10 cellular contexts compared by ENCODE assay signal in genomic region chr14:77111021-77111420, GRCh38. TPM values are rescaled to one million over a fixed set of nuclear protein-coding genes. Genes with fewer than 3 reads are reported as not detected.
A peak's percentile ranks its signal among the peaks of the same experiment; 100 is the strongest.
DNase-seq lines count a peak whose midpoint lies in the region; ATAC-seq and TF ChIP-seq lines count a peak whose summit lies in the region.
"Had no signal": no experiment of that assay in that cellular context is flagged by ENCODE, and none has a peak within 500 bp of the region (broad histone marks: within the 10 kb centered on the region; RNA-seq: fewer than 3 reads in every experiment).

No MANE protein-coding gene starts in this region.

- H3K36me3 Mint-ChIP-seq in activated T-helper 2 cell treated with anti-CD3 and anti-CD28 coated beads, Interferon-gamma antibody, Interleukin-2, Interleukin-4, amounts not matched to agents 10 μg/mL and 5 μg/mL and 100 μg/mL, durations not matched to agents 14 hours and 24 hours and 36 hours (ENCODE audit: low read depth), result peaks cover 49% of the 10 kb centered on the region

- intact Hi-C loops in activated T-helper 2 cell treated with anti-CD3 and anti-CD28 coated beads, Interferon-gamma antibody, Interleukin-2, Interleukin-4, amounts not matched to agents 10 μg/mL and 5 μg/mL and 100 μg/mL, durations not matched to agents 14 hours and 24 hours and 36 hours (cut with micrococcal nuclease), result no loop called here

- H3K4me3 Mint-ChIP-seq in activated T-helper 2 cell treated with anti-CD3 and anti-CD28 coated beads, Interferon-gamma antibody, Interleukin-2, Interleukin-4, amounts not matched to agents 10 μg/mL and 5 μg/mL and 100 μg/mL, durations not matched to agents 14 hours and 24 hours and 36 hours (ENCODE audit: low read depth), result no peak overlapping the region
- H3K4me3 Mint-ChIP-seq: IgD-negative memory B cell had no signal

- no peaks in the 10 kb centered on the region for H3K9me3 Mint-ChIP-seq in activated T-helper 2 cell treated with anti-CD3 and anti-CD28 coated beads, Interferon-gamma antibody, Interleukin-2, Interleukin-4, amounts not matched to agents 10 μg/mL and 5 μg/mL and 100 μg/mL, durations not matched to agents 14 hours and 24 hours and 36 hours
- H3K9me3 Mint-ChIP-seq: IgD-negative memory B cell had no signal

- TF ChIP-seq CTCF in fibroblast of the aortic adventitia (IDR thresholded peaks at IDR 0.05; ENCODE audit: insufficient read depth, low read length) (no peak), tibial nerve (IDR thresholded peaks at IDR 0.05) (no peak)

- H3K9me3 ChIP-seq in muscle layer of duodenum (ENCODE audit: control insufficient read depth in 1 of 2, low read length in 2 of 2) (no peaks in the 10 kb centered on the region), tibial nerve (no peaks in the 10 kb centered on the region)

- H3K36me3 ChIP-seq in muscle layer of duodenum (ENCODE audit: control insufficient read depth in 1 of 2, insufficient read depth in 2 of 2, low read length in 2 of 2) (peaks cover 32 to 51% of the 10 kb centered on the region in 2 donors), tibial nerve (peaks cover 11 to 65% (median 11%) of the 10 kb centered on the region in 3 donors)

- 21 to 29% methylated on average over 5 of the region's 5 CpGs for WGBS in tibial nerve, 2 donors

- no peaks in the 10 kb centered on the region for H3K4me1 Mint-ChIP-seq in activated T-helper 2 cell treated with anti-CD3 and anti-CD28 coated beads, Interferon-gamma antibody, Interleukin-2, Interleukin-4, amounts not matched to agents 10 μg/mL and 5 μg/mL and 100 μg/mL, durations not matched to agents 14 hours and 24 hours and 36 hours (ENCODE audit: low read depth)

- H3K27me3 ChIP-seq in muscle layer of duodenum (ENCODE audit: low read depth, low read length) (no peaks in the 10 kb centered on the region), tibial nerve (no peaks in the 10 kb centered on the region)

- DNase-seq in fibroblast of the aortic adventitia (ENCODE audit: low read depth) (peak; percentile 30), tibial nerve (ENCODE audit: low spot score in 2 of 2) (no peak)
- DNase-seq in activated effector memory CD4-positive, alpha-beta T cell treated with anti-CD3 and anti-CD28 coated beads, Interleukin-2, amount 50 U/mL, for 16 hours, result no peak
- DNase-seq in activated T-helper 2 cell treated with anti-CD3 and anti-CD28 coated beads, Interferon-gamma antibody, Interleukin-2, Interleukin-4, amounts not matched to agents 10 μg/mL and 5 μg/mL and 100 μg/mL, durations not matched to agents 14 hours and 24 hours and 36 hours (ENCODE audit: low spot score), result no peak
- DNase-seq: NCI-H2227 treated with DMSO at 0.1 percent for 48 hours had no signal

- no peak overlapping the region for H3K27ac Mint-ChIP-seq in activated T-helper 2 cell treated with anti-CD3 and anti-CD28 coated beads, Interferon-gamma antibody, Interleukin-2, Interleukin-4, amounts not matched to agents 10 μg/mL and 5 μg/mL and 100 μg/mL, durations not matched to agents 14 hours and 24 hours and 36 hours

- ATAC-seq in HG02870 (IDR thresholded peaks at IDR 0.05; ENCODE audit: unreplicated experiment) (no peak), GM19397 (IDR thresholded peaks at IDR 0.05; ENCODE audit: unreplicated experiment) (no peak)

- H3K27me3 Mint-ChIP-seq in activated T-helper 2 cell treated with anti-CD3 and anti-CD28 coated beads, Interferon-gamma antibody, Interleukin-2, Interleukin-4, amounts not matched to agents 10 μg/mL and 5 μg/mL and 100 μg/mL, durations not matched to agents 14 hours and 24 hours and 36 hours (ENCODE audit: low read depth), result no peaks in the 10 kb centered on the region
- H3K27me3 Mint-ChIP-seq: IgD-negative memory B cell had no signal

- peak in 1 of 2 donors; percentile 91 for TF ChIP-seq EP300 in tibial nerve (IDR thresholded peaks at IDR 0.05)

- TF ChIP-seq POLR2A in tibial nerve (IDR thresholded peaks at IDR 0.05), result peak; percentile 12 to 35

- H3K4me3 ChIP-seq in fibroblast of the aortic adventitia (ENCODE audit: low read depth, low read length), result no peak overlapping the region
- no peak overlapping the region for H3K4me3 ChIP-seq in muscle layer of duodenum (ENCODE audit: low read depth in 1 of 2, low read length in 2 of 2)
- peak overlapping the region in 1 of 4 donors; percentile 5 for H3K4me3 ChIP-seq in tibial nerve

- H3K27ac ChIP-seq in angular gyrus (ENCODE audit: low read depth, low read length) (peak overlapping the region; percentile 72), muscle layer of duodenum (ENCODE audit: low read length) (peak overlapping the region; percentile 74), tibial nerve (peak overlapping the region; percentile 58 to 100 (median 84))

- peaks cover 4 to 34% of the 10 kb centered on the region in 2 donors for H3K4me1 ChIP-seq in muscle layer of duodenum (ENCODE audit: control insufficient read depth in 1 of 2, insufficient read depth in 2 of 2, low read length in 2 of 2)
- H3K4me1 ChIP-seq in tibial nerve, result peaks cover 0 to 73% (median 30%) of the 10 kb centered on the region in 4 donors

RNA-seq across cellular contexts. Expression of gene CIPC, which starts 13.0 kb away (rescaled TPM):
- total RNA-seq in fibroblast of the aortic adventitia (ENCODE audit: low replicate concordance), result 5.2 and 13.9 TPM in 2 replicates
- total RNA-seq in tibial nerve, result 10 to 100 TPM; 38.1 to 76.7 (median 41.5) TPM
- 10.9 and 11.3 TPM in 2 replicates for total RNA-seq in activated T-helper 2 cell treated with anti-CD3 and anti-CD28 coated beads, Interferon-gamma antibody, Interleukin-2, Interleukin-4, amounts not matched to agents 10 μg/mL and 5 μg/mL and 100 μg/mL, durations not matched to agents 14 hours and 24 hours and 36 hours

RNA-seq across cellular contexts. Expression of gene ZDHHC22, which starts 30.6 kb away (rescaled TPM):
- total RNA-seq in fibroblast of the aortic adventitia (ENCODE audit: low replicate concordance), result not detected in 2 replicates
- not detected for total RNA-seq in tibial nerve
- not detected in 2 replicates for total RNA-seq in activated T-helper 2 cell treated with anti-CD3 and anti-CD28 coated beads, Interferon-gamma antibody, Interleukin-2, Interleukin-4, amounts not matched to agents 10 μg/mL and 5 μg/mL and 100 μg/mL, durations not matched to agents 14 hours and 24 hours and 36 hours
